ENCODE assay signal across 10 cellular contexts in the genomic region with DNA sequence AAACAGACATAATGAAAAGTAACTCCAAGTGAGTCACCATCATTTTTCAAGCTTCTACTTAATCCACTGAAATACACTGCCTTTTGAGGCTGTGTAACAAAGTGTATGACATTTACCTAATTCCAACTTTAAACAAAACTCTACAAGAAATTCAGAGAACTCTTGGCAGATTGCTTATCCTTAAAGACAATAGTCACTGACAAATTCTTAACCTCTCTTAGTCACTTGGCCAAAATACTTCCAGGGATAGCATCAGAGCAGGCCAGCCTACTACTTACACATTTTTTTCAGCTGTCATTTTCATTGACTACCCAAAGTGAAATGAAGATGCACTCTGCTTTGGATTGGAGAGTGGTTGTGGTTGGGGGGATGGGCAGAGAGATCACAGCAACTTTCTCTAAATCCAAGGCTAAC. TPM values are rescaled to one million over a fixed set of nuclear protein-coding genes. Genes with fewer than 3 reads are reported as not detected.
A peak's percentile ranks its signal among the peaks of the same experiment; 100 is the strongest.
DNase-seq lines count a peak whose midpoint lies in the region; ATAC-seq and TF ChIP-seq lines count a peak whose summit lies in the region.
"Had no signal": no experiment of that assay in that cellular context is flagged by ENCODE, and none has a peak within 500 bp of the region (broad histone marks: within the 10 kb centered on the region; RNA-seq: fewer than 3 reads in every experiment).

No MANE protein-coding gene starts in this region.

- no peak overlapping the region for H3K4me3 Mint-ChIP-seq in activated CD8-positive, alpha-beta T cell treated with anti-CD3 and anti-CD28 coated beads for 36 hours
- no peak overlapping the region for H3K4me3 Mint-ChIP-seq in activated CD8-positive, alpha-beta T cell treated with anti-CD3 and anti-CD28 coated beads, Interleukin-2, amount 10 ng/mL, durations not matched to agents 7 days and 5 days
- peak overlapping the region; percentile 48 for H3K4me3 Mint-ChIP-seq in MCF 10A (ENCODE audit: unreplicated experiment)

- no peaks in the 10 kb centered on the region for H3K36me3 Mint-ChIP-seq in activated CD8-positive, alpha-beta T cell treated with anti-CD3 and anti-CD28 coated beads for 36 hours (ENCODE audit: low read depth)
- no peaks in the 10 kb centered on the region for H3K36me3 Mint-ChIP-seq in activated CD8-positive, alpha-beta T cell treated with anti-CD3 and anti-CD28 coated beads, Interleukin-2, amount 10 ng/mL, durations not matched to agents 7 days and 5 days (ENCODE audit: low read depth)
- peaks cover 31% of the 10 kb centered on the region for H3K36me3 Mint-ChIP-seq in MCF 10A (ENCODE audit: insufficient read depth, unreplicated experiment)

- no TSS peak for BruUV-seq in MCF 10A (replicated peaks; lab: Mats Ljungman, UMichigan)

- H3K9me3 Mint-ChIP-seq in activated CD8-positive, alpha-beta T cell treated with anti-CD3 and anti-CD28 coated beads for 36 hours: no peaks in the 10 kb centered on the region
- no peaks in the 10 kb centered on the region for H3K9me3 Mint-ChIP-seq in activated CD8-positive, alpha-beta T cell treated with anti-CD3 and anti-CD28 coated beads, Interleukin-2, amount 10 ng/mL, durations not matched to agents 7 days and 5 days (ENCODE audit: insufficient read depth)
- H3K9me3 Mint-ChIP-seq in MCF 10A (ENCODE audit: unreplicated experiment): no peaks in the 10 kb centered on the region

- peaks cover 10% of the 10 kb centered on the region for H3K4me1 Mint-ChIP-seq in activated CD8-positive, alpha-beta T cell treated with anti-CD3 and anti-CD28 coated beads for 36 hours (ENCODE audit: low read depth)
- H3K4me1 Mint-ChIP-seq in activated CD8-positive, alpha-beta T cell treated with anti-CD3 and anti-CD28 coated beads, Interleukin-2, amount 10 ng/mL, durations not matched to agents 7 days and 5 days (ENCODE audit: low read depth): peaks cover 13% of the 10 kb centered on the region
- peaks cover 42% of the 10 kb centered on the region for H3K4me1 Mint-ChIP-seq in MCF 10A (ENCODE audit: insufficient read depth, unreplicated experiment)

- peaks cover 38% of the 10 kb centered on the region for H3K4me1 ChIP-seq in lower lobe of right lung
- H3K4me1 ChIP-seq in upper lobe of left lung: peaks cover 6 to 48% (median 18%) of the 10 kb centered on the region in 4 donors

- no peaks in the 10 kb centered on the region for H3K9me3 ChIP-seq in lower lobe of right lung
- H3K9me3 ChIP-seq in upper lobe of left lung: no peaks in the 10 kb centered on the region

- ATAC-seq in activated CD8-positive, alpha-beta T cell treated with anti-CD3 and anti-CD28 coated beads for 36 hours: no peak
- no peak for ATAC-seq in activated CD8-positive, alpha-beta T cell treated with anti-CD3 and anti-CD28 coated beads, Interleukin-2, amount 10 ng/mL, durations not matched to agents 7 days and 5 days
- ATAC-seq in lower lobe of right lung: no peak
- no peak for ATAC-seq in upper lobe of left lung (ENCODE audit: low FRiP score in 2 of 2)
- ATAC-seq in HG03175 (IDR thresholded peaks at IDR 0.05; ENCODE audit: unreplicated experiment): no peak

- no peak for TF ChIP-seq EP300 in upper lobe of left lung (IDR thresholded peaks at IDR 0.05)

- H3K27ac ChIP-seq in lower lobe of right lung: no peak overlapping the region
- peak overlapping the region; percentile 16 to 93 (median 64) for H3K27ac ChIP-seq in upper lobe of left lung

- TF ChIP-seq CTCF in activated CD8-positive, alpha-beta T cell treated with anti-CD3 and anti-CD28 coated beads for 36 hours (IDR thresholded peaks at IDR 0.05): no peak
- TF ChIP-seq CTCF in MCF 10A (IDR thresholded peaks at IDR 0.05; ENCODE audit: unreplicated experiment): no peak
- no peak for TF ChIP-seq CTCF in lower lobe of right lung (IDR thresholded peaks at IDR 0.05)
- no peak for TF ChIP-seq CTCF in upper lobe of left lung (IDR thresholded peaks at IDR 0.05)

- POLR2A ChIA-PET in activated CD8-positive, alpha-beta T cell treated with anti-CD3 and anti-CD28 coated beads for 36 hours (lab: Charles Lee): no interaction called here
- POLR2A ChIA-PET in activated CD8-positive, alpha-beta T cell treated with anti-CD3 and anti-CD28 coated beads, Interleukin-2, amount 10 ng/mL, durations not matched to agents 7 days and 5 days (lab: Charles Lee): no interaction called here
- POLR2A ChIA-PET in MCF 10A (lab: Yijun Ruan, JAX): interaction anchor here (0.5 to 6.4 kb wide), 11 partner anchors 7 to 137 kb away, joined by 3 to 83 read pairs (median 5); a partner anchor contains a TSS

- no peak for DNase-seq in activated CD8-positive, alpha-beta T cell treated with anti-CD3 and anti-CD28 coated beads for 36 hours
- DNase-seq in activated CD8-positive, alpha-beta T cell treated with anti-CD3 and anti-CD28 coated beads, Interleukin-2, amount 10 ng/mL, durations not matched to agents 7 days and 5 days: no peak
- peak; percentile 30 for DNase-seq in MCF 10A (ENCODE audit: unreplicated experiment)
- DNase-seq in lower lobe of right lung: no peak
- DNase-seq in upper lobe of left lung: no peak
- no peak for DNase-seq in NCI-H146 treated with DMSO at 0.1 percent for 48 hours (lab: John Stamatoyannopoulos, UW; ENCODE audit: unreplicated experiment)
- DNase-seq in medulla oblongata (ENCODE audit: extremely low spot score): no peak
- DNase-seq: 8988T, NCI-H1436 treated with DMSO at 0.1 percent for 48 hours had no signal

- H3K27me3 ChIP-seq in lower lobe of right lung (ENCODE audit: low read depth) (no peaks in the 10 kb centered on the region), upper lobe of left lung (no peaks in the 10 kb centered on the region)

- peak overlapping the region; percentile 36 for H3K27ac Mint-ChIP-seq in activated CD8-positive, alpha-beta T cell treated with anti-CD3 and anti-CD28 coated beads for 36 hours
- no peak overlapping the region for H3K27ac Mint-ChIP-seq in activated CD8-positive, alpha-beta T cell treated with anti-CD3 and anti-CD28 coated beads, Interleukin-2, amount 10 ng/mL, durations not matched to agents 7 days and 5 days
- peak overlapping the region; percentile 75 for H3K27ac Mint-ChIP-seq in MCF 10A (ENCODE audit: low read depth, unreplicated experiment)

- CTCF ChIA-PET in activated CD8-positive, alpha-beta T cell treated with anti-CD3 and anti-CD28 coated beads for 36 hours (lab: Charles Lee): interaction anchor here (1.5 kb wide), 1 partner anchor 118 kb away, joined by 6 read pairs; no protein-coding TSS in a partner anchor
- CTCF ChIA-PET in activated CD8-positive, alpha-beta T cell treated with anti-CD3 and anti-CD28 coated beads, Interleukin-2, amount 10 ng/mL, durations not matched to agents 7 days and 5 days (lab: Charles Lee): no interaction called here
- CTCF ChIA-PET in MCF 10A (lab: Yijun Ruan, JAX): interaction anchor here (0.5 to 7.2 kb wide), 11 partner anchors 50 to 148 kb away, joined by 3 to 32 read pairs (median 5); no protein-coding TSS in a partner anchor

- intact Hi-C loops in activated CD8-positive, alpha-beta T cell treated with anti-CD3 and anti-CD28 coated beads for 36 hours (cut with micrococcal nuclease): no loop called here
- intact Hi-C loops in MCF 10A (cut with micrococcal nuclease): no loop called here
- intact Hi-C loops in lower lobe of right lung (cut with DNase I): no loop called here

- no peak for TF ChIP-seq POLR2A in upper lobe of left lung (IDR thresholded peaks at IDR 0.05)

- H3K4me3 ChIP-seq in lower lobe of right lung (peak overlapping the region; percentile 68), upper lobe of left lung (peak overlapping the region in 3 of 4 donors; percentile 50 to 76 (median 62))

- peaks cover 45% of the 10 kb centered on the region for H3K27me3 Mint-ChIP-seq in activated CD8-positive, alpha-beta T cell treated with anti-CD3 and anti-CD28 coated beads for 36 hours
- peaks cover 44% of the 10 kb centered on the region for H3K27me3 Mint-ChIP-seq in activated CD8-positive, alpha-beta T cell treated with anti-CD3 and anti-CD28 coated beads, Interleukin-2, amount 10 ng/mL, durations not matched to agents 7 days and 5 days (ENCODE audit: low read depth)
- H3K27me3 Mint-ChIP-seq in MCF 10A (ENCODE audit: insufficient read depth, unreplicated experiment): no peaks in the 10 kb centered on the region

- H3K36me3 ChIP-seq in lower lobe of right lung (peaks cover 8% of the 10 kb centered on the region), upper lobe of left lung (peaks cover 0 to 22% (median 2%) of the 10 kb centered on the region in 4 donors)

RNA-seq across cellular contexts. Expression of a gene that starts 3.6 kb away (rescaled TPM):
- under 1 TPM; 0.40 to 0.63 TPM for total RNA-seq in activated CD8-positive, alpha-beta T cell treated with anti-CD3 and anti-CD28 coated beads for 36 hours
- under 1 TPM; 0.31 to 0.53 TPM for total RNA-seq in activated CD8-positive, alpha-beta T cell treated with anti-CD3 and anti-CD28 coated beads, Interleukin-2, amount 10 ng/mL, durations not matched to agents 7 days and 5 days
- total RNA-seq in MCF 10A (2022) (52.9 and 54.9 TPM in 2 replicates), lower lobe of right lung (89.5 TPM), upper lobe of left lung (100 to 1,000 TPM in 3 of 6 donors, 10 to 100 TPM in 3; 77.5 to 119 (median 107) TPM)

Comparison
In these comparisons a context has a peak if more than half of its experiments do, and no peak if none do; other contexts are left out.
1. RNA of a gene that starts 3.6 kb away (total RNA-seq): 77.5 to 119 TPM in upper lobe of left lung, 89.5 TPM in lower lobe of right lung (single experiment) and 52.9 to 54.9 TPM in MCF 10A; 0.40 to 0.63 TPM in activated CD8-positive, alpha-beta T cell treated with anti-CD3 and anti-CD28 coated beads for 36 hours and 0.31 to 0.53 TPM in activated CD8-positive, alpha-beta T cell treated with anti-CD3 and anti-CD28 coated beads, Interleukin-2, amount 10 ng/mL, durations not matched to agents 7 days and 5 days; every median in the first group is over 10 times any median in the second.